ENCODE assay signal across 1 cellular context in genomic region chr19:35002037-35002535, GRCh38.
TF ChIP-seq lines count a peak whose summit lies in the region.

No MANE protein-coding gene starts in this region.

TF ChIP-seq in SK-N-SH treated with all-trans-retinoic acid at 6 μM for 48 hours, 23 proteins besides CTCF, POLR2A, EP300 and RAD21 (continued from another document):
- TF ChIP-seq PATZ1 (CRISPR knock-in tag; IDR thresholded peaks at IDR 0.05; ENCODE audit: borderline replicate concordance) (no peak), ZNF8 (CRISPR knock-in tag; IDR thresholded peaks at IDR 0.05) (no peak), SNAI2 (CRISPR knock-in tag; IDR thresholded peaks at IDR 0.05) (no peak), ISL1 (CRISPR knock-in tag; IDR thresholded peaks at IDR 0.05) (no peak), ESRRG (CRISPR knock-in tag; IDR thresholded peaks at IDR 0.05) (no peak), BACH2 (CRISPR knock-in tag; IDR thresholded peaks at IDR 0.05; ENCODE audit: borderline replicate concordance) (no peak), ZNF70 (CRISPR knock-in tag; IDR thresholded peaks at IDR 0.05) (no peak), TOX (CRISPR knock-in tag; IDR thresholded peaks at IDR 0.05; ENCODE audit: borderline replicate concordance) (no peak), GLIS3 (CRISPR knock-in tag; IDR thresholded peaks at IDR 0.05) (no peak)
- TF ChIP-seq, protein P1, sequence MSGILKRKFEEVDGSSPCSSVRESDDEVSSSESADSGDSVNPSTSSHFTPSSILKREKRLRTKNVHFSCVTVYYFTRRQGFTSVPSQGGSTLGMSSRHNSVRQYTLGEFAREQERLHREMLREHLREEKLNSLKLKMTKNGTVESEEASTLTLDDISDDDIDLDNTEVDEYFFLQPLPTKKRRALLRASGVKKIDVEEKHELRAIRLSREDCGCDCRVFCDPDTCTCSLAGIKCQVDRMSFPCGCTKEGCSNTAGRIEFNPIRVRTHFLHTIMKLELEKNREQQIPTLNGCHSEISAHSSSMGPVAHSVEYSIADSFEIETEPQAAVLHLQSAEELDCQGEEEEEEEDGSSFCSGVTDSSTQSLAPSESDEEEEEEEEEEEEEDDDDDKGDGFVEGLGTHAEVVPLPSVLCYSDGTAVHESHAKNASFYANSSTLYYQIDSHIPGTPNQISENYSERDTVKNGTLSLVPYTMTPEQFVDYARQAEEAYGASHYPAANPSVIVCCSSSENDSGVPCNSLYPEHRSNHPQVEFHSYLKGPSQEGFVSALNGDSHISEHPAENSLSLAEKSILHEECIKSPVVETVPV (CRISPR knock-in tag; IDR thresholded peaks at IDR 0.05): no peak
- TF ChIP-seq, protein P2, sequence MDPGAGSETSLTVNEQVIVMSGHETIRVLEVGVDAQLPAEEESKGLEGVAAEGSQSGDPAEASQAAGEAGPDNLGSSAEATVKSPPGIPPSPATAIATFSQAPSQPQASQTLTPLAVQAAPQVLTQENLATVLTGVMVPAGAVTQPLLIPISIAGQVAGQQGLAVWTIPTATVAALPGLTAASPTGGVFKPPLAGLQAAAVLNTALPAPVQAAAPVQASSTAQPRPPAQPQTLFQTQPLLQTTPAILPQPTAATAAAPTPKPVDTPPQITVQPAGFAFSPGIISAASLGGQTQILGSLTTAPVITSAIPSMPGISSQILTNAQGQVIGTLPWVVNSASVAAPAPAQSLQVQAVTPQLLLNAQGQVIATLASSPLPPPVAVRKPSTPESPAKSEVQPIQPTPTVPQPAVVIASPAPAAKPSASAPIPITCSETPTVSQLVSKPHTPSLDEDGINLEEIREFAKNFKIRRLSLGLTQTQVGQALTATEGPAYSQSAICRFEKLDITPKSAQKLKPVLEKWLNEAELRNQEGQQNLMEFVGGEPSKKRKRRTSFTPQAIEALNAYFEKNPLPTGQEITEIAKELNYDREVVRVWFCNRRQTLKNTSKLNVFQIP (CRISPR knock-in tag; IDR thresholded peaks at IDR 0.05; ENCODE audit: borderline replicate concordance, low read depth): no peak
